1 cellular context compared by ENCODE assay signal in genomic region chr1:99599678-99600175, GRCh38.
TF ChIP-seq lines count a peak whose summit lies in the region.

No MANE protein-coding gene starts in this region.

TF ChIP-seq in K562, 482 proteins besides CTCF, POLR2A, EP300 and RAD21 (continued from another document and continues in another):
- TF ChIP-seq ZBTB43 (CRISPR knock-in tag; IDR thresholded peaks at IDR 0.05) (no peak), ZBTB2 (IDR thresholded peaks at IDR 0.05) (0 out of 2 replicates have a peak, but pooled peaks have one; percentile 14), TAF15 (IDR thresholded peaks at IDR 0.05; ENCODE audit: low read depth, low read length) (no peak), SAFB2 (IDR thresholded peaks at IDR 0.05; ENCODE audit: borderline replicate concordance, low read depth, low read length, severe bottlenecking) (no peak), PHTF2 (CRISPR knock-in tag; IDR thresholded peaks at IDR 0.05) (no peak), CBX5 (IDR thresholded peaks at IDR 0.05; ENCODE audit: borderline replicate concordance, low read depth) (0 out of 2 replicates have a peak, but pooled peaks have one; percentile 46), TCF7 (IDR thresholded peaks at IDR 0.05; ENCODE audit: borderline replicate concordance) (no peak), HLTF (IDR thresholded peaks at IDR 0.05) (no peak), ZBTB34 (CRISPR knock-in tag; IDR thresholded peaks at IDR 0.05) (no peak), NCOA6 (IDR thresholded peaks at IDR 0.05) (0 out of 2 replicates have a peak, but pooled peaks have one; percentile 34), ZNF445 (CRISPR knock-in tag; IDR thresholded peaks at IDR 0.05; ENCODE audit: low read depth) (0 out of 2 replicates have a peak, but pooled peaks have one; percentile 24), NFXL1 (CRISPR knock-in tag; IDR thresholded peaks at IDR 0.05) (no peak), TGIF2 (CRISPR knock-in tag; IDR thresholded peaks at IDR 0.05) (no peak), CBFA2T3 (IDR thresholded peaks at IDR 0.05) (peak; percentile 93), CBX3 (IDR thresholded peaks at IDR 0.05; ENCODE audit: borderline replicate concordance in 1 of 2, low read length in 2 of 2) (peak in 1 of 2 experiments; percentile 92; a peak in 2 of 3 replicates), NCOR1 (IDR thresholded peaks at IDR 0.05) (peak; percentile 89), ZNF507 (tag; conservative IDR thresholded peaks at IDR 0.05) (no peak), ZNF143 (CRISPR knock-in tag; IDR thresholded peaks at IDR 0.05) (no peak), ARID1B (IDR thresholded peaks at IDR 0.05) (peak; percentile 95), ETV6 (IDR thresholded peaks at IDR 0.05; ENCODE audit: borderline replicate concordance in 1 of 2, low read depth in 2 of 2, low read length in 1 of 2) (no peak), ETV6 (CRISPR knock-in tag; IDR thresholded peaks at IDR 0.05; ENCODE audit: borderline replicate concordance) (no peak), ZBTB17 (CRISPR knock-in tag; IDR thresholded peaks at IDR 0.05) (peak; percentile 63; the same call in 1 of the 2 replicates), GATAD2B (IDR thresholded peaks at IDR 0.05; ENCODE audit: borderline replicate concordance) (peak; percentile 55; the same call in 1 of the 2 replicates), SPI1 (IDR thresholded peaks at IDR 0.05; ENCODE audit: borderline replicate concordance, low read depth, low read length) (no peak), IFI16 (CRISPR knock-in tag; IDR thresholded peaks at IDR 0.05) (no peak), REST (CRISPR knock-in tag; IDR thresholded peaks at IDR 0.05; ENCODE audit: low read depth) (no peak), ZBTB49 (CRISPR knock-in tag; IDR thresholded peaks at IDR 0.05; ENCODE audit: borderline replicate concordance) (no peak), FOS (IDR thresholded peaks at IDR 0.05; ENCODE audit: extremely low read depth, insufficient read length) (peak; percentile 59), SUPT5H (IDR thresholded peaks at IDR 0.05) (no peak), NCOA2 (IDR thresholded peaks at IDR 0.05; ENCODE audit: partially characterized antibody in 2 of 2) (peak in 1 of 2 experiments; percentile 59), KAT7 (CRISPR knock-in tag; IDR thresholded peaks at IDR 0.05; ENCODE audit: borderline replicate concordance) (no peak), ZNF174 (CRISPR knock-in tag; IDR thresholded peaks at IDR 0.05) (no peak), ILF3 (IDR thresholded peaks at IDR 0.05; ENCODE audit: borderline replicate concordance) (no peak), RNF219 (CRISPR knock-in tag; IDR thresholded peaks at IDR 0.05) (no peak)
- TF ChIP-seq, protein P1, sequence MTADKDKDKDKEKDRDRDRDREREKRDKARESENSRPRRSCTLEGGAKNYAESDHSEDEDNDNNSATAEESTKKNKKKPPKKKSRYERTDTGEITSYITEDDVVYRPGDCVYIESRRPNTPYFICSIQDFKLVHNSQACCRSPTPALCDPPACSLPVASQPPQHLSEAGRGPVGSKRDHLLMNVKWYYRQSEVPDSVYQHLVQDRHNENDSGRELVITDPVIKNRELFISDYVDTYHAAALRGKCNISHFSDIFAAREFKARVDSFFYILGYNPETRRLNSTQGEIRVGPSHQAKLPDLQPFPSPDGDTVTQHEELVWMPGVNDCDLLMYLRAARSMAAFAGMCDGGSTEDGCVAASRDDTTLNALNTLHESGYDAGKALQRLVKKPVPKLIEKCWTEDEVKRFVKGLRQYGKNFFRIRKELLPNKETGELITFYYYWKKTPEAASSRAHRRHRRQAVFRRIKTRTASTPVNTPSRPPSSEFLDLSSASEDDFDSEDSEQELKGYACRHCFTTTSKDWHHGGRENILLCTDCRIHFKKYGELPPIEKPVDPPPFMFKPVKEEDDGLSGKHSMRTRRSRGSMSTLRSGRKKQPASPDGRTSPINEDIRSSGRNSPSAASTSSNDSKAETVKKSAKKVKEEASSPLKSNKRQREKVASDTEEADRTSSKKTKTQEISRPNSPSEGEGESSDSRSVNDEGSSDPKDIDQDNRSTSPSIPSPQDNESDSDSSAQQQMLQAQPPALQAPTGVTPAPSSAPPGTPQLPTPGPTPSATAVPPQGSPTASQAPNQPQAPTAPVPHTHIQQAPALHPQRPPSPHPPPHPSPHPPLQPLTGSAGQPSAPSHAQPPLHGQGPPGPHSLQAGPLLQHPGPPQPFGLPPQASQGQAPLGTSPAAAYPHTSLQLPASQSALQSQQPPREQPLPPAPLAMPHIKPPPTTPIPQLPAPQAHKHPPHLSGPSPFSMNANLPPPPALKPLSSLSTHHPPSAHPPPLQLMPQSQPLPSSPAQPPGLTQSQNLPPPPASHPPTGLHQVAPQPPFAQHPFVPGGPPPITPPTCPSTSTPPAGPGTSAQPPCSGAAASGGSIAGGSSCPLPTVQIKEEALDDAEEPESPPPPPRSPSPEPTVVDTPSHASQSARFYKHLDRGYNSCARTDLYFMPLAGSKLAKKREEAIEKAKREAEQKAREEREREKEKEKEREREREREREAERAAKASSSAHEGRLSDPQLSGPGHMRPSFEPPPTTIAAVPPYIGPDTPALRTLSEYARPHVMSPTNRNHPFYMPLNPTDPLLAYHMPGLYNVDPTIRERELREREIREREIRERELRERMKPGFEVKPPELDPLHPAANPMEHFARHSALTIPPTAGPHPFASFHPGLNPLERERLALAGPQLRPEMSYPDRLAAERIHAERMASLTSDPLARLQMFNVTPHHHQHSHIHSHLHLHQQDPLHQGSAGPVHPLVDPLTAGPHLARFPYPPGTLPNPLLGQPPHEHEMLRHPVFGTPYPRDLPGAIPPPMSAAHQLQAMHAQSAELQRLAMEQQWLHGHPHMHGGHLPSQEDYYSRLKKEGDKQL (CRISPR knock-in tag; IDR thresholded peaks at IDR 0.05; ENCODE audit: borderline replicate concordance), result no peak
- TF ChIP-seq, protein P2, sequence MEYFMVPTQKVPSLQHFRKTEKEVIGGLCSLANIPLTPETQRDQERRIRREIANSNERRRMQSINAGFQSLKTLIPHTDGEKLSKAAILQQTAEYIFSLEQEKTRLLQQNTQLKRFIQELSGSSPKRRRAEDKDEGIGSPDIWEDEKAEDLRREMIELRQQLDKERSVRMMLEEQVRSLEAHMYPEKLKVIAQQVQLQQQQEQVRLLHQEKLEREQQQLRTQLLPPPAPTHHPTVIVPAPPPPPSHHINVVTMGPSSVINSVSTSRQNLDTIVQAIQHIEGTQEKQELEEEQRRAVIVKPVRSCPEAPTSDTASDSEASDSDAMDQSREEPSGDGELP (CRISPR knock-in tag; IDR thresholded peaks at IDR 0.05; ENCODE audit: borderline replicate concordance), result peak; percentile 79
- TF ChIP-seq, protein P3, sequence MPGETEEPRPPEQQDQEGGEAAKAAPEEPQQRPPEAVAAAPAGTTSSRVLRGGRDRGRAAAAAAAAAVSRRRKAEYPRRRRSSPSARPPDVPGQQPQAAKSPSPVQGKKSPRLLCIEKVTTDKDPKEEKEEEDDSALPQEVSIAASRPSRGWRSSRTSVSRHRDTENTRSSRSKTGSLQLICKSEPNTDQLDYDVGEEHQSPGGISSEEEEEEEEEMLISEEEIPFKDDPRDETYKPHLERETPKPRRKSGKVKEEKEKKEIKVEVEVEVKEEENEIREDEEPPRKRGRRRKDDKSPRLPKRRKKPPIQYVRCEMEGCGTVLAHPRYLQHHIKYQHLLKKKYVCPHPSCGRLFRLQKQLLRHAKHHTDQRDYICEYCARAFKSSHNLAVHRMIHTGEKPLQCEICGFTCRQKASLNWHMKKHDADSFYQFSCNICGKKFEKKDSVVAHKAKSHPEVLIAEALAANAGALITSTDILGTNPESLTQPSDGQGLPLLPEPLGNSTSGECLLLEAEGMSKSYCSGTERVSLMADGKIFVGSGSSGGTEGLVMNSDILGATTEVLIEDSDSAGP (CRISPR knock-in tag; IDR thresholded peaks at IDR 0.05), result no peak
